ENCODE assay signal across 32 cellular contexts in genomic region chr9:89368978-89369377, GRCh38.
"Had no signal": no experiment of that assay in that cellular context is flagged by ENCODE, and none has a peak within 500 bp of the region (broad histone marks: within the 10 kb centered on the region; RNA-seq: fewer than 3 reads in every experiment).

No MANE protein-coding gene starts in this region.

- H3K27ac Mint-ChIP-seq: activated naive CD4-positive, alpha-beta T cell treated with anti-CD3 and anti-CD28 coated beads for 36 hours; nephron progenitor cell; stimulated activated memory B cell treated with anti-CD40 and anti-IgM and Interleukin-4, amounts not matched to agents 10 μg/mL and 1 μg/mL and 100 μg/mL, for 72 hours had no signal

- H3K27me3 ChIP-seq: colonic mucosa, gastrocnemius medialis, hepatocyte, sigmoid colon, stomach, suprapubic skin, tibial artery, upper lobe of right lung had no signal

- H3K4me3 ChIP-seq: colonic mucosa, gastrocnemius medialis, hepatocyte, psoas muscle, sigmoid colon, stomach, suprapubic skin, tibial artery, upper lobe of right lung had no signal

- H3K36me3 Mint-ChIP-seq: stimulated activated memory B cell treated with anti-CD40 and anti-IgM and Interleukin-4, amounts not matched to agents 10 μg/mL and 1 μg/mL and 100 μg/mL, for 72 hours had no signal

- DNase-seq: activated CD4-positive, alpha-beta T cell treated with anti-CD3 and anti-CD28 coated beads, Interleukin-2, amount 50 U/mL, for 1 hour; activated CD4-positive, CD25-positive, alpha-beta regulatory T cell treated with anti-CD3 and anti-CD28 coated beads, Interleukin-2, amount 50 U/mL, for 72 hours; activated CD8-positive, alpha-beta memory T cell treated with anti-CD3 and anti-CD28 coated beads, Interleukin-2, amount 50 U/mL, for 4 hours; activated effector memory CD4-positive, alpha-beta T cell treated with Interleukin-2 at 50 U/mL for 16 hours; activated naive CD4-positive, alpha-beta T cell treated with anti-CD3 and anti-CD28 coated beads for 36 hours; anterior cingulate cortex; colonic mucosa; effector memory CD4-positive, alpha-beta T cell; erythroblast; gastrocnemius medialis; glutamatergic neuron; islet precursor cell; left cardiac atrium; left ventricle myocardium superior; nephron progenitor cell; nucleus accumbens; psoas muscle; sigmoid colon; small intestine; stimulated activated CD4-positive, alpha-beta T cell treated with anti-CD3 and anti-CD28 coated beads, Interleukin-1b, Interleukin-23, amount 100 ng/mL, for 48 hours; stimulated activated CD4-positive, alpha-beta T cell treated with anti-CD3 and anti-CD28 coated beads, Interleukin-4, amount 100 ng/mL, for 4 hours; stimulated activated CD8-positive, alpha-beta memory T cell treated with anti-CD3 and anti-CD28 coated beads, Interleukin-4, amount 100 ng/mL, for 48 hours; stomach; T-helper 2 cell; tibial artery had no signal

- H3K9ac ChIP-seq: parathyroid adenoma had no signal

- H3K27me3 Mint-ChIP-seq: central memory CD8-positive, alpha-beta T cell; stimulated activated memory B cell treated with anti-CD40 and anti-IgM and Interleukin-4, amounts not matched to agents 10 μg/mL and 1 μg/mL and 100 μg/mL, for 72 hours had no signal

- H3K4me3 Mint-ChIP-seq: activated naive CD4-positive, alpha-beta T cell treated with anti-CD3 and anti-CD28 coated beads for 36 hours; central memory CD8-positive, alpha-beta T cell; nephron progenitor cell; stimulated activated memory B cell treated with anti-CD40 and anti-IgM and Interleukin-4, amounts not matched to agents 10 μg/mL and 1 μg/mL and 100 μg/mL, for 72 hours had no signal

- H3K27ac ChIP-seq: colonic mucosa, gastrocnemius medialis, hepatocyte, parathyroid adenoma, psoas muscle, sigmoid colon, stomach, suprapubic skin, tibial artery, upper lobe of right lung had no signal

- H3K9me3 ChIP-seq: colonic mucosa, gastrocnemius medialis, psoas muscle, sigmoid colon, stomach, suprapubic skin, tibial artery, upper lobe of right lung had no signal

- H3K9me3 Mint-ChIP-seq: activated naive CD4-positive, alpha-beta T cell treated with anti-CD3 and anti-CD28 coated beads for 36 hours; central memory CD8-positive, alpha-beta T cell; nephron progenitor cell; stimulated activated memory B cell treated with anti-CD40 and anti-IgM and Interleukin-4, amounts not matched to agents 10 μg/mL and 1 μg/mL and 100 μg/mL, for 72 hours had no signal

- H3K4me2 ChIP-seq: hepatocyte had no signal

- H2AFZ ChIP-seq: hepatocyte, parathyroid adenoma had no signal

- ATAC-seq: gastrocnemius medialis; left cardiac atrium; left ventricle myocardium superior; psoas muscle; SK-N-SH treated with all-trans-retinoic acid at 6 μM for 48 hours; stimulated activated memory B cell treated with anti-CD40 and anti-IgM and Interleukin-4, amounts not matched to agents 10 μg/mL and 1 μg/mL and 100 μg/mL, for 72 hours; upper lobe of right lung had no signal

- H3K36me3 ChIP-seq: colonic mucosa, gastrocnemius medialis, sigmoid colon, suprapubic skin, tibial artery, upper lobe of right lung had no signal

- H3K4me1 ChIP-seq: colonic mucosa, gastrocnemius medialis, parathyroid adenoma, psoas muscle, sigmoid colon, stomach, tibial artery, upper lobe of right lung had no signal
